In genomic region chr2:159380676-159381239, GRCh38 we compare ENCODE assay signal across 15 cellular contexts.
DNase-seq lines count a peak whose midpoint lies in the region; ATAC-seq, FAIRE-seq and TF ChIP-seq lines count a peak whose summit lies in the region.
"Had no signal": no experiment of that assay in that cellular context is flagged by ENCODE, and none has a peak within 500 bp of the region (broad histone marks: within the 10 kb centered on the region; RNA-seq: fewer than 3 reads in every experiment).

No MANE protein-coding gene starts in this region.

- H3K27ac Mint-ChIP-seq in Calu3 (ENCODE audit: unreplicated experiment) = no peak overlapping the region
- H3K27ac Mint-ChIP-seq: B cell; CD14-positive monocyte; CD8-positive, alpha-beta T cell; HFFc6; IgD-negative memory B cell had no signal

- H3K4me3 Mint-ChIP-seq in Calu3 (ENCODE audit: low read depth, unreplicated experiment) = no peak overlapping the region
- H3K4me3 Mint-ChIP-seq: B cell; CD14-positive monocyte; CD8-positive, alpha-beta T cell; HFFc6; IgD-negative memory B cell had no signal

- H3K27me3 Mint-ChIP-seq in Calu3 (ENCODE audit: unreplicated experiment) = no peaks in the 10 kb centered on the region
- H3K27me3 Mint-ChIP-seq: B cell, IgD-negative memory B cell had no signal

- no peak for TF ChIP-seq POLR2A in right lobe of liver (IDR thresholded peaks at IDR 0.05)

- CTCF ChIA-PET in Calu3 (lab: Charles Lee) = interaction anchor here (0.6 kb wide), 1 partner anchor 237 kb away, joined by 4 read pairs; no protein-coding TSS in a partner anchor

- no peak overlapping the region for H3K4me3 ChIP-seq in right lobe of liver

- no peak for TF ChIP-seq CTCF in right lobe of liver (IDR thresholded peaks at IDR 0.05)
- TF ChIP-seq CTCF in Calu3 (IDR thresholded peaks at IDR 0.05; ENCODE audit: unreplicated experiment) = no peak

- no peaks in the 10 kb centered on the region for H3K9me3 ChIP-seq in right lobe of liver

- no peak overlapping the region for H3K27ac ChIP-seq in right lobe of liver

- H3K4me1 Mint-ChIP-seq in Calu3 (ENCODE audit: low read depth, unreplicated experiment) = no peaks in the 10 kb centered on the region
- H3K4me1 Mint-ChIP-seq: B cell, CD14-positive monocyte, IgD-negative memory B cell had no signal

- no peaks in the 10 kb centered on the region for H3K9me3 Mint-ChIP-seq in Calu3 (ENCODE audit: low read depth, unreplicated experiment)
- H3K9me3 Mint-ChIP-seq: CD14-positive monocyte; CD8-positive, alpha-beta T cell; HFFc6; IgD-negative memory B cell had no signal

- peaks cover 0 to 5% (median 0%) of the 10 kb centered on the region in 4 donors for H3K4me1 ChIP-seq in right lobe of liver

- ATAC-seq in right lobe of liver (peak in 3 of 4 donors; percentile 64 to 94 (median 78)), HG03097 (IDR thresholded peaks at IDR 0.05; ENCODE audit: low FRiP score, unreplicated experiment) (no peak), HG03108 (IDR thresholded peaks at IDR 0.05; ENCODE audit: unreplicated experiment) (no peak)
- ATAC-seq: CD8-positive, alpha-beta T cell had no signal

- H3K27me3 ChIP-seq in right lobe of liver = no peaks in the 10 kb centered on the region

- BruUV-seq in Calu3 (replicated peaks; lab: Mats Ljungman, UMichigan) = no TSS peak

- intact Hi-C loops in right lobe of liver (cut with DNase I) (no loop called here), Calu3 (cut with micrococcal nuclease; ENCODE audit: unreplicated experiment) (no loop called here)

- DNase-seq in GM19239 (ENCODE audit: insufficient read length, low spot score) (no peak), kidney tubule cell (ENCODE audit: low spot score) (peak; percentile 2), right lobe of liver (no peak), Calu3 (no peak), NCI-H2081 treated with DMSO at 0.1 percent for 48 hours (lab: John Stamatoyannopoulos, UW) (no peak)
- DNase-seq: CD8-positive, alpha-beta T cell; COR-L47; HCEC 1CT; HFFc6 had no signal

- 50% methylated on average over 1 of the region's 1 CpG for WGBS in right lobe of liver (ENCODE audit: insufficient coverage, low coverage, low lambda C conversion rate, missing lambda C conversion rate)

- H3K36me3 ChIP-seq in right lobe of liver = peaks cover 0 to 15% (median 0%) of the 10 kb centered on the region in 4 donors

- FAIRE-seq in GM19239 (lab: Jason Lieb, UNC) = peak; percentile 79
- FAIRE-seq: A204.1 had no signal

- H3K36me3 Mint-ChIP-seq in Calu3 (ENCODE audit: insufficient read depth, unreplicated experiment) = no peaks in the 10 kb centered on the region

Comparison
In these comparisons a context has a peak if more than half of its experiments do, and no peak if none do; other contexts are left out.
1. ATAC-seq: peak in right lobe of liver (3 of 4); none in HG03097 (single experiment) and HG03108 (single experiment).